8 cellular contexts compared by ENCODE assay signal in genomic region chr16:30787613-30788378, GRCh38. TPM values are rescaled to one million over a fixed set of nuclear protein-coding genes. Genes with fewer than 3 reads are reported as not detected.
A peak's percentile ranks its signal among the peaks of the same experiment; 100 is the strongest.
DNase-seq lines count a peak whose midpoint lies in the region; ATAC-seq, FAIRE-seq and TF ChIP-seq lines count a peak whose summit lies in the region.

No MANE protein-coding gene starts in this region.

- H3K36me3 Mint-ChIP-seq in activated naive CD4-positive, alpha-beta T cell treated with anti-CD3 and anti-CD28 coated beads for 36 hours (ENCODE audit: low read depth) = peaks cover 2% of the 10 kb centered on the region
- H3K36me3 Mint-ChIP-seq in memory B cell = peaks cover 3% of the 10 kb centered on the region

- FAIRE-seq in bronchial epithelial cell (lab: Jason Lieb, UNC) (no peak), GM12891 (lab: Jason Lieb, UNC) (no peak)

- peaks cover 3% of the 10 kb centered on the region for H3K36me3 ChIP-seq in bronchial epithelial cell (ENCODE audit: control insufficient read depth, insufficient read depth, low read length)
- H3K36me3 ChIP-seq in transverse colon = peaks cover 0 to 6% (median 0%) of the 10 kb centered on the region in 4 donors

- intact Hi-C loops in activated naive CD4-positive, alpha-beta T cell treated with anti-CD3 and anti-CD28 coated beads for 36 hours (cut with micrococcal nuclease) = loop anchor here (1.0 kb wide), 1 partner anchor 27 kb away; no protein-coding TSS in a partner anchor
- intact Hi-C loops in transverse colon (cut with DNase I; ENCODE audit: low total_unique reads) = no loop called here

- no peak for TF ChIP-seq POLR2A in transverse colon (IDR thresholded peaks at IDR 0.05)
- no peak for TF ChIP-seq POLR2A in GM12891 (IDR thresholded peaks at IDR 0.05; ENCODE audit: low read depth, low read length)

- no peak for DNase-seq in activated naive CD4-positive, alpha-beta T cell treated with anti-CD3 and anti-CD28 coated beads for 36 hours
- DNase-seq in activated naive CD4-positive, alpha-beta T cell (lab: John Stamatoyannopoulos, UW) = no peak
- DNase-seq in bronchial epithelial cell (ENCODE audit: low read depth) (no peak), memory B cell (ENCODE audit: low spot score in 2 of 2) (no peak), transverse colon (no peak), GM12891 (ENCODE audit: insufficient read length, low spot score) (no peak)

- no peak for TF ChIP-seq EP300 in transverse colon (IDR thresholded peaks at IDR 0.05; ENCODE audit: low read depth)

- ATAC-seq in memory B cell (ENCODE audit: low read depth) = no peak
- no peak for ATAC-seq in HG03378 (IDR thresholded peaks at IDR 0.05; ENCODE audit: unreplicated experiment)
- ATAC-seq in HG02759 (IDR thresholded peaks at IDR 0.05; ENCODE audit: unreplicated experiment) = no peak

- peaks cover 16% of the 10 kb centered on the region for H3K4me1 Mint-ChIP-seq in activated naive CD4-positive, alpha-beta T cell treated with anti-CD3 and anti-CD28 coated beads for 36 hours (ENCODE audit: low read depth)
- peaks cover 8% of the 10 kb centered on the region for H3K4me1 Mint-ChIP-seq in memory B cell

- no peak overlapping the region for H3K27ac Mint-ChIP-seq in activated naive CD4-positive, alpha-beta T cell treated with anti-CD3 and anti-CD28 coated beads for 36 hours
- no peak overlapping the region for H3K27ac Mint-ChIP-seq in memory B cell

- H3K4me1 ChIP-seq in transverse colon = peaks cover 8 to 21% (median 12%) of the 10 kb centered on the region in 4 donors

- TF ChIP-seq CTCF in bronchial epithelial cell (IDR thresholded peaks at IDR 0.05; ENCODE audit: insufficient read depth, low read length, severe bottlenecking) = no peak
- TF ChIP-seq CTCF in transverse colon (IDR thresholded peaks at IDR 0.05) = no peak

- H3K4me3 ChIP-seq in bronchial epithelial cell (ENCODE audit: low read depth, low read length) = peak overlapping the region; percentile 89
- peak overlapping the region; percentile 52 to 100 (median 90) for H3K4me3 ChIP-seq in transverse colon

- WGBS in transverse colon (ENCODE audit: low coverage in 1 of 2), 2 donors = 27 to 65% methylated on average over 2 to 10 of the region's 11 CpGs

- H3K9me3 Mint-ChIP-seq in activated naive CD4-positive, alpha-beta T cell treated with anti-CD3 and anti-CD28 coated beads for 36 hours = no peaks in the 10 kb centered on the region
- no peaks in the 10 kb centered on the region for H3K9me3 Mint-ChIP-seq in memory B cell

- H3K9me3 ChIP-seq in transverse colon = no peaks in the 10 kb centered on the region

- in situ Hi-C loops in transverse colon (cut with MboI; ENCODE audit: low pct_ligation_motif_present in 1 of 4, low pct_unique_long_range_greater_than_20kb in 1 of 4, low sequenced_read_pairs in 3 of 4) = no loop called here

- CTCF ChIA-PET in activated naive CD4-positive, alpha-beta T cell treated with anti-CD3 and anti-CD28 coated beads for 36 hours (lab: Charles Lee) = interaction anchor here (0.7 kb wide), 1 partner anchor 9 kb away, joined by 3 read pairs; no protein-coding TSS in a partner anchor

- no peaks in the 10 kb centered on the region for H3K27me3 Mint-ChIP-seq in activated naive CD4-positive, alpha-beta T cell treated with anti-CD3 and anti-CD28 coated beads for 36 hours (ENCODE audit: low read depth)
- peaks cover 12% of the 10 kb centered on the region for H3K27me3 Mint-ChIP-seq in memory B cell

- H3K4me3 Mint-ChIP-seq in activated naive CD4-positive, alpha-beta T cell treated with anti-CD3 and anti-CD28 coated beads for 36 hours = peak overlapping the region; percentile 82
- peak overlapping the region; percentile 84 for H3K4me3 Mint-ChIP-seq in memory B cell

- H3K27ac ChIP-seq in transverse colon = peak overlapping the region; percentile 85 to 97 (median 90)

- no peaks in the 10 kb centered on the region for H3K27me3 ChIP-seq in bronchial epithelial cell (ENCODE audit: control insufficient read depth, insufficient read depth, low read length)
- H3K27me3 ChIP-seq in transverse colon = no peaks in the 10 kb centered on the region

TF ChIP-seq in GM12891, 5 proteins besides CTCF, POLR2A, EP300 and RAD21:
- TF ChIP-seq SPI1 (IDR thresholded peaks at IDR 0.05; ENCODE audit: low read depth, low read length) = no peak
- TF ChIP-seq PAX5 (IDR thresholded peaks at IDR 0.05; ENCODE audit: insufficient read depth, low read length, severe bottlenecking) = no peak
- TF ChIP-seq TAF1 (IDR thresholded peaks at IDR 0.05; ENCODE audit: low read depth, low read length) = no peak
- TF ChIP-seq POLR2AphosphoS5 (IDR thresholded peaks at IDR 0.05; ENCODE audit: low read depth, low read length) = no peak
- TF ChIP-seq POU2F2 (IDR thresholded peaks at IDR 0.05; ENCODE audit: low read depth, low read length) = no peak

RNA-seq across cellular contexts. Expression of gene ZNF629, which starts 0.8 kb away (rescaled TPM):
- total RNA-seq in activated naive CD4-positive, alpha-beta T cell treated with anti-CD3 and anti-CD28 coated beads for 36 hours = 1 to 10 TPM; 2.1 to 2.3 TPM
- total RNA-seq in bronchial epithelial cell (4.2 and 5.0 TPM in 2 replicates), transverse colon (10 to 100 TPM; 13.5 to 29.9 (median 16.4) TPM)
- polyA plus RNA-seq in GM12891 (2012; ENCODE audit: low read depth, missing spikeins) = 1.2 TPM

RNA-seq across cellular contexts. Expression of gene RNF40, which starts 25.7 kb away (rescaled TPM):
- 10 to 100 TPM; 51.1 to 61.0 TPM for total RNA-seq in activated naive CD4-positive, alpha-beta T cell treated with anti-CD3 and anti-CD28 coated beads for 36 hours
- total RNA-seq in bronchial epithelial cell (38.7 and 44.5 TPM in 2 replicates), transverse colon (100 to 1,000 TPM in 1 of 4 donors, 10 to 100 TPM in 3; 55.3 to 105 (median 77.8) TPM)
- 39.2 TPM for polyA plus RNA-seq in GM12891 (2012; ENCODE audit: low read depth, missing spikeins)

RNA-seq across cellular contexts. Expression of gene CFAP119, which starts 25.9 kb away (rescaled TPM):
- 1 to 10 TPM; 2.0 to 2.3 TPM for total RNA-seq in activated naive CD4-positive, alpha-beta T cell treated with anti-CD3 and anti-CD28 coated beads for 36 hours
- 0.26 and 1.1 TPM in 2 replicates for total RNA-seq in bronchial epithelial cell
- 10 to 100 TPM in 1 of 4 donors, 1 to 10 TPM in 3; 3.3 to 15.5 (median 6.0) TPM for total RNA-seq in transverse colon
- polyA plus RNA-seq in GM12891 (2012; ENCODE audit: low read depth, missing spikeins) = 8.3 TPM

RNA-seq across cellular contexts. Expression of gene PHKG2, which starts 39.6 kb away (rescaled TPM):
- 10 to 100 TPM; 23.3 to 26.4 TPM for total RNA-seq in activated naive CD4-positive, alpha-beta T cell treated with anti-CD3 and anti-CD28 coated beads for 36 hours
- 10.6 and 14.2 TPM in 2 replicates for total RNA-seq in bronchial epithelial cell
- 100 to 1,000 TPM in 1 of 4 donors, 10 to 100 TPM in 3; 41.1 to 152 (median 66.4) TPM for total RNA-seq in transverse colon
- polyA plus RNA-seq in GM12891 (2012; ENCODE audit: low read depth, missing spikeins) = 29.2 TPM
